Comparison of ENCODE assay signal across 24 cellular contexts in genomic region chr3:162285252-162285651, GRCh38.
"Had no signal": no experiment of that assay in that cellular context is flagged by ENCODE, and none has a peak within 500 bp of the region (broad histone marks: within the 10 kb centered on the region; RNA-seq: fewer than 3 reads in every experiment).

No MANE protein-coding gene starts in this region.

- DNase-seq: activated CD4-positive, alpha-beta T cell treated with anti-CD3 and anti-CD28 coated beads for 48 hours; activated CD4-positive, alpha-beta T cell treated with anti-CD3 and anti-CD28 coated beads, Interleukin-2, amount 50 U/mL, for 4 hours; activated CD4-positive, CD25-positive, alpha-beta regulatory T cell treated with anti-CD3 and anti-CD28 coated beads, Interleukin-2, amount 50 U/mL, for 72 hours; activated CD8-positive, alpha-beta memory T cell treated with anti-CD3 and anti-CD28 coated beads, Interleukin-2, amount 50 U/mL, for 48 hours; activated CD8-positive, alpha-beta T cell treated with anti-CD3 and anti-CD28 coated beads, Interleukin-2, amount 10 ng/mL, durations not matched to agents 7 days and 5 days; activated naive CD4-positive, alpha-beta T cell treated with anti-CD3 and anti-CD28 coated beads, Interleukin-2, amount 50 U/mL, for 16 hours; activated naive CD8-positive, alpha-beta T cell treated with anti-CD3 and anti-CD28 coated beads, Interleukin-2, amount 10 ng/mL, durations not matched to agents 7 days and 5 days; activated T-cell treated with anti-CD3 and anti-CD28 coated beads, Interleukin-2, amount 50 U/mL, for 1 hour; adrenal gland; aorta; Karpas-422; NCI-H1048; NCI-H2029; NCI-H2107; NCI-H345; NCI-H510A; NCI-H526 treated with DMSO at 0.1 percent for 48 hours; NCI-H82; Peyer's patch; SIG-M5; T-helper 17 cell; T-helper 9 cell had no signal

- ATAC-seq: activated CD8-positive, alpha-beta T cell treated with anti-CD3 and anti-CD28 coated beads, Interleukin-2, amount 10 ng/mL, durations not matched to agents 7 days and 5 days; K562; T-helper 17 cell; WTC11 had no signal

- H3K27ac ChIP-seq: adrenal gland, Peyer's patch had no signal

- H3K4me3 ChIP-seq: adrenal gland, K562, Peyer's patch had no signal

- H3K36me3 ChIP-seq: adrenal gland, Peyer's patch had no signal

- H3K9me3 ChIP-seq: adrenal gland, Peyer's patch had no signal

- H3K27me3 ChIP-seq: adrenal gland, Peyer's patch had no signal

- H3K4me1 ChIP-seq: adrenal gland, Peyer's patch had no signal
